20 cellular contexts compared by ENCODE assay signal in the genomic region with DNA sequence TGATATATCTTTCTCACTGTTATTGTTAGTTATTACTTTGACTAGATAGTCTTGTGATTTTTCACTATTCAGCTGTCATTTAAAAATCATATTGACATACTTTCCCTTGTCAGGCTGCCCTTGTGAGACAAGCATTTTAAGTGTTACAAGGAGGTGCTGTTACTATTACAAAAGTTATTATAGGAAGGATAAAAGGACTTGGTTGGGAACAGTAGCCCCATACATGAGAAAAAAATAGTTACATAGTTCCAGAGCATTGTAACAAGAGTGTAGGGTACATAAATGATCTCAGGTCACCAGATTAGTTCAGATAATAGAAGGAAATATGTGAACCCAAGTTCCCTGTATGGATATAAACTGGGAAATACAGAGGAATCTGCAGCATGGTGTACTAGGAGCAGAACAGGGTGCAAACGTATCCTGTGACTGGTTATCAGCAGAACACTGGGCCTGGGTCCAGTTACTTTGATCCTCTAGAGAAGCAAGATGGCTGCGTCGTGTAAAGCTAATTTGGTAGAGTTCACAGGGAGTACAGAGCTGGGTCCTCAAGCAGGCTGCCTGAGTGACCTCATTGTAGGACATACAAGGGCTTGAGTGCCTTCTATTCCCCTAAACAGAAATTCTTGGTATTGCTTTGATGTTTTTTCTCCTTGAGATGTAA.
"Had no signal": no experiment of that assay in that cellular context is flagged by ENCODE, and none has a peak within 500 bp of the region (broad histone marks: within the 10 kb centered on the region; RNA-seq: fewer than 3 reads in every experiment).

No MANE protein-coding gene starts in this region.

- H3K79me2 ChIP-seq: parathyroid adenoma had no signal

- ATAC-seq: left lung; mucosa of descending colon; natural killer cell treated with Interleukin-12 subunit alpha and Interleukin-12 subunit beta and Interleukin-15 and Interleukin-18, amount 100 ng/mL, for 72 hours; stimulated activated naive B cell treated with anti-CD40 and anti-IgM and Interleukin-4, amounts not matched to agents 10 μg/mL and 1 μg/mL and 100 μg/mL, for 72 hours; upper lobe of right lung had no signal

- H3K36me3 ChIP-seq: left lung, neutrophil, thoracic aorta, transverse colon, upper lobe of right lung, uterus had no signal

- H3K27ac ChIP-seq: dorsolateral prefrontal cortex, left lung, neutrophil, parathyroid adenoma, thoracic aorta, transverse colon, upper lobe of right lung had no signal

- H3K9me3 ChIP-seq: left lung, mucosa of descending colon, neutrophil, thoracic aorta, transverse colon, upper lobe of right lung, uterus had no signal

- DNase-seq: cerebellar nuclear complex; dorsolateral prefrontal cortex; effector CD4-positive, alpha-beta T cell; hippocampal formation; left cardiac atrium; left lung; mucosa of descending colon; naive B cell; small intestine; stimulated activated CD4-positive, alpha-beta T cell treated with anti-CD3 and anti-CD28 coated beads, Interleukin-15, amount 100 ng/mL, for 24 hours; stimulated activated CD4-positive, alpha-beta T cell treated with anti-CD3 and anti-CD28 coated beads, Interleukin-2, amount 100 ng/mL, for 48 hours; stimulated activated naive B cell treated with anti-CD40 and anti-IgM and Interleukin-4, amounts not matched to agents 10 μg/mL and 1 μg/mL and 100 μg/mL, for 72 hours; transverse colon; upper lobe of right lung; uterus had no signal

- H2AFZ ChIP-seq: parathyroid adenoma had no signal

- H3K27me3 ChIP-seq: dorsolateral prefrontal cortex, transverse colon, upper lobe of right lung, uterus had no signal

- H3K4me1 ChIP-seq: left lung, parathyroid adenoma, transverse colon, upper lobe of right lung, uterus had no signal

- H3K4me3 ChIP-seq: dorsolateral prefrontal cortex, left lung, lung, mucosa of descending colon, thoracic aorta, transverse colon, upper lobe of right lung, uterus had no signal
